Comparison of ENCODE assay signal across 1 cellular context in genomic region chr18:29693334-29693733, GRCh38.
TF ChIP-seq lines count a peak whose summit lies in the region.

No MANE protein-coding gene starts in this region.

TF ChIP-seq in GM23338, 12 proteins besides CTCF, POLR2A, EP300 and RAD21 (continued from another document):
- TF ChIP-seq ETS1 (IDR thresholded peaks at IDR 0.05) (no peak), REST (IDR thresholded peaks at IDR 0.05; ENCODE audit: unreplicated experiment) (no peak), JUNB (IDR thresholded peaks at IDR 0.05; ENCODE audit: unreplicated experiment) (no peak), ZNF331 (CRISPR knock-in tag; IDR thresholded peaks at IDR 0.05; ENCODE audit: low read depth) (no peak)
